ENCODE assay signal across 24 cellular contexts in the genomic region with DNA sequence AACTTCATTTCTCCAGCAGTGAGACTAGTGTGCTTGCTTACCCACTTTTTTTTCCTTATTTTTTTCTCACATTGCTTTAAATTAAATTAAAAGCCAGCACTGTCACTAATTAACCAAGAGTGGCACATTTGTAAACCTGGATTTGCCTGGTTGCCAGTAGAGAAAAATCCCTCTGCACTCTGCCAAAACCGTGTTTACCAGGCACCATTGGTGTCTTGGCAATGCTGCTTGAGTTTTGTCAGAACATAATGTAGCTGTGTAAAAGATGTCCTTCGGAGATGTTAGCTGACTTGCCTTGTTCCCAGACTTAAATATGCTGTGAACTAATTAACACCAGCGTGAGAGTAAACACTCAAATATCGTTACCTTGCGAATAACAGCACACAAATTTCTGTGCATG.
DNase-seq lines count a peak whose midpoint lies in the region; ATAC-seq lines count a peak whose summit lies in the region.
"Had no signal": no experiment of that assay in that cellular context is flagged by ENCODE, and none has a peak within 500 bp of the region (broad histone marks: within the 10 kb centered on the region; RNA-seq: fewer than 3 reads in every experiment).

No MANE protein-coding gene starts in this region.

- no peak for ATAC-seq in activated CD8-positive, alpha-beta T cell treated with anti-CD3 and anti-CD28 coated beads, Interleukin-2, amount 10 ng/mL, durations not matched to agents 7 days and 5 days
- ATAC-seq: A549, GM12878, PC-3, Right ventricle myocardium inferior, SK-N-SH treated with all-trans-retinoic acid at 6 μM for 48 hours had no signal

- POLR2A ChIA-PET in activated CD8-positive, alpha-beta T cell treated with anti-CD3 and anti-CD28 coated beads, Interleukin-2, amount 10 ng/mL, durations not matched to agents 7 days and 5 days (lab: Charles Lee), result no interaction called here

- H3K27ac Mint-ChIP-seq in activated CD8-positive, alpha-beta T cell treated with anti-CD3 and anti-CD28 coated beads, Interleukin-2, amount 10 ng/mL, durations not matched to agents 7 days and 5 days, result no peak overlapping the region
- H3K27ac Mint-ChIP-seq: CD4-positive, alpha-beta memory T cell; IgD-negative memory B cell had no signal

- peak; percentile 53 to 65 for DNase-seq in NCI-H446 (lab: John Stamatoyannopoulos, UW)
- peak; percentile 85 for DNase-seq in cerebellar cortex (ENCODE audit: low spot score)
- peak; percentile 23 for DNase-seq in inferior parietal cortex (ENCODE audit: extremely low spot score)
- DNase-seq in activated CD8-positive, alpha-beta T cell treated with anti-CD3 and anti-CD28 coated beads, Interleukin-2, amount 10 ng/mL, durations not matched to agents 7 days and 5 days, result no peak
- no peak for DNase-seq in NCI-H146 treated with DMSO at 0.1 percent for 48 hours (lab: John Stamatoyannopoulos, UW; ENCODE audit: unreplicated experiment)
- no peak for DNase-seq in NCI-H345 treated with DMSO at 0.1 percent for 48 hours (lab: John Stamatoyannopoulos, UW; ENCODE audit: unreplicated experiment)
- DNase-seq in NCI-H69 (lab: John Stamatoyannopoulos, UW), result no peak
- DNase-seq: AML-193; CD4-positive, alpha-beta memory T cell; COR-L47; GDM1; GOT3; HCEC 1CT; NCI-H1048; NCI-H1417; NCI-H1930; NCI-H510A; PC-3; SJCRH30 had no signal

- peaks cover 12% of the 10 kb centered on the region for H3K9me3 Mint-ChIP-seq in activated CD8-positive, alpha-beta T cell treated with anti-CD3 and anti-CD28 coated beads, Interleukin-2, amount 10 ng/mL, durations not matched to agents 7 days and 5 days (ENCODE audit: insufficient read depth)

- CTCF ChIA-PET in activated CD8-positive, alpha-beta T cell treated with anti-CD3 and anti-CD28 coated beads, Interleukin-2, amount 10 ng/mL, durations not matched to agents 7 days and 5 days (lab: Charles Lee), result no interaction called here

- H3K4me3 Mint-ChIP-seq in activated CD8-positive, alpha-beta T cell treated with anti-CD3 and anti-CD28 coated beads, Interleukin-2, amount 10 ng/mL, durations not matched to agents 7 days and 5 days, result no peak overlapping the region
- H3K4me3 Mint-ChIP-seq: CD4-positive, alpha-beta memory T cell; IgD-negative memory B cell had no signal

- H3K4me1 Mint-ChIP-seq in activated CD8-positive, alpha-beta T cell treated with anti-CD3 and anti-CD28 coated beads, Interleukin-2, amount 10 ng/mL, durations not matched to agents 7 days and 5 days (ENCODE audit: low read depth), result no peaks in the 10 kb centered on the region
- H3K4me1 Mint-ChIP-seq: CD4-positive, alpha-beta memory T cell had no signal

- H3K27me3 Mint-ChIP-seq in activated CD8-positive, alpha-beta T cell treated with anti-CD3 and anti-CD28 coated beads, Interleukin-2, amount 10 ng/mL, durations not matched to agents 7 days and 5 days (ENCODE audit: low read depth), result no peaks in the 10 kb centered on the region
- H3K27me3 Mint-ChIP-seq: CD4-positive, alpha-beta memory T cell; IgD-negative memory B cell had no signal

- H3K36me3 Mint-ChIP-seq in activated CD8-positive, alpha-beta T cell treated with anti-CD3 and anti-CD28 coated beads, Interleukin-2, amount 10 ng/mL, durations not matched to agents 7 days and 5 days (ENCODE audit: low read depth), result no peaks in the 10 kb centered on the region
- H3K36me3 Mint-ChIP-seq: CD4-positive, alpha-beta memory T cell; IgD-negative memory B cell had no signal

Comparison
In these comparisons a context has a peak if more than half of its experiments do, and no peak if none do; other contexts are left out.
1. DNase-seq: peak in NCI-H446 (2 of 2), cerebellar cortex (single experiment) and inferior parietal cortex (single experiment); none in activated CD8-positive, alpha-beta T cell treated with anti-CD3 and anti-CD28 coated beads, Interleukin-2, amount 10 ng/mL, durations not matched to agents 7 days and 5 days (single experiment), NCI-H146 treated with DMSO at 0.1 percent for 48 hours (single experiment), NCI-H345 treated with DMSO at 0.1 percent for 48 hours (single experiment) and NCI-H69 (single experiment).